ENCODE assay signal across 8 cellular contexts in genomic region chr11:114061053-114062049, GRCh38. TPM values are rescaled to one million over a fixed set of nuclear protein-coding genes. Genes with fewer than 3 reads are reported as not detected.
DNase-seq lines count a peak whose midpoint lies in the region; ATAC-seq and TF ChIP-seq lines count a peak whose summit lies in the region.

No MANE protein-coding gene starts in this region.

- peak overlapping the region; percentile 97 to 99 for H3K27ac ChIP-seq in coronary artery

- TF ChIP-seq CTCF in Caco-2 (IDR thresholded peaks at IDR 0.05; ENCODE audit: insufficient read depth in 1 of 2, low read depth in 1 of 2, low read length in 1 of 2, severe bottlenecking in 1 of 2, unreplicated experiment in 1 of 2) (no peak), coronary artery (IDR thresholded peaks at IDR 0.05) (no peak), type B pancreatic cell (conservative IDR thresholded peaks at IDR 0.05) (no peak)

- DNase-seq in Caco-2 (peak in 1 of 2 experiments; percentile 69), NCI-H2227 treated with DMSO at 0.1 percent for 48 hours (lab: John Stamatoyannopoulos, UW) (peak; percentile 26), coronary artery (ENCODE audit: low spot score) (no peak), medulla oblongata (ENCODE audit: extremely low spot score) (peak; percentile 62), type B pancreatic cell (ENCODE audit: extremely low spot score, unreplicated experiment) (no peak), NCI-H2107 (lab: John Stamatoyannopoulos, UW) (no peak), NCI-H524 treated with DMSO at 0.1 percent for 48 hours (lab: John Stamatoyannopoulos, UW) (no peak)

- H3K4me1 ChIP-seq in Caco-2, result peaks cover 10% of the 10 kb centered on the region; the same call in 1 of the 2 replicates

- H3K27me3 ChIP-seq in Caco-2 (replicated peaks; ENCODE audit: control insufficient read depth, insufficient read depth, low read length), result no peaks in the 10 kb centered on the region

- H3K9me3 ChIP-seq in Caco-2, result no peaks in the 10 kb centered on the region

- H3K36me3 Mint-ChIP-seq in Caco-2 (ENCODE audit: insufficient read depth, unreplicated experiment) (no peaks in the 10 kb centered on the region), type B pancreatic cell (peaks cover 5% of the 10 kb centered on the region)

- H3K4me1 Mint-ChIP-seq in Caco-2 (ENCODE audit: low read depth, unreplicated experiment) (peaks cover 16% of the 10 kb centered on the region), type B pancreatic cell (ENCODE audit: unreplicated experiment) (peaks cover 18% of the 10 kb centered on the region)

- no peaks in the 10 kb centered on the region for H3K9me3 Mint-ChIP-seq in Caco-2 (ENCODE audit: unreplicated experiment)
- H3K9me3 Mint-ChIP-seq in type B pancreatic cell, result no peaks in the 10 kb centered on the region

- H3K27ac Mint-ChIP-seq in Caco-2 (ENCODE audit: unreplicated experiment) (peak overlapping the region; percentile 17), type B pancreatic cell (no peak overlapping the region)

- no peak for ATAC-seq in GM18502 (IDR thresholded peaks at IDR 0.05; ENCODE audit: poor library complexity, unreplicated experiment)

- CTCF ChIA-PET in Caco-2 (lab: Charles Lee), result interaction anchor here (0.6 to 2.2 kb wide), 10 partner anchors 22 to 202 kb away, joined by 3 to 9 read pairs (median 6); no protein-coding TSS in a partner anchor

- POLR2A ChIA-PET in Caco-2 (lab: Charles Lee), result no interaction called here

- peaks cover 3% of the 10 kb centered on the region for H3K36me3 ChIP-seq in Caco-2 (ENCODE audit: control insufficient read depth, insufficient read depth, low read length)

- no TSS peak for BruUV-seq in Caco-2 (replicated peaks; lab: Mats Ljungman, UMichigan)

- H3K4me3 Mint-ChIP-seq in Caco-2 (ENCODE audit: unreplicated experiment) (peak overlapping the region; percentile 86), type B pancreatic cell (peak overlapping the region; percentile 92)

- intact Hi-C loops in Caco-2 (cut with micrococcal nuclease; ENCODE audit: unreplicated experiment), result loop anchor here (1.0 kb wide), 1 partner anchor 54 kb away; no protein-coding TSS in a partner anchor

- H3K27me3 Mint-ChIP-seq in Caco-2 (ENCODE audit: insufficient read depth, unreplicated experiment), result peaks cover 11% of the 10 kb centered on the region
- peaks cover 82% of the 10 kb centered on the region for H3K27me3 Mint-ChIP-seq in type B pancreatic cell

- H3K4me3 ChIP-seq in Caco-2 (ENCODE audit: low read depth, low read length) (peak overlapping the region; percentile 78), coronary artery (peak overlapping the region; percentile 97)

RNA-seq across cellular contexts. Expression of gene ZBTB16, which starts 1.8 kb away (rescaled TPM):
- total RNA-seq in Caco-2 (2022) (10.6 and 12.7 TPM in 2 replicates), type B pancreatic cell (ENCODE audit: low replicate concordance) (2.6 and 11.9 TPM in 2 replicates)

Comparison
In these comparisons a context has a peak if more than half of its experiments do, and no peak if none do; other contexts are left out.
1. DNase-seq: peak in NCI-H2227 treated with DMSO at 0.1 percent for 48 hours (single experiment) and medulla oblongata (single experiment); none in coronary artery (single experiment), type B pancreatic cell (single experiment), NCI-H2107 (single experiment) and NCI-H524 treated with DMSO at 0.1 percent for 48 hours (single experiment).